12 cellular contexts compared by ENCODE assay signal in the genomic region with DNA sequence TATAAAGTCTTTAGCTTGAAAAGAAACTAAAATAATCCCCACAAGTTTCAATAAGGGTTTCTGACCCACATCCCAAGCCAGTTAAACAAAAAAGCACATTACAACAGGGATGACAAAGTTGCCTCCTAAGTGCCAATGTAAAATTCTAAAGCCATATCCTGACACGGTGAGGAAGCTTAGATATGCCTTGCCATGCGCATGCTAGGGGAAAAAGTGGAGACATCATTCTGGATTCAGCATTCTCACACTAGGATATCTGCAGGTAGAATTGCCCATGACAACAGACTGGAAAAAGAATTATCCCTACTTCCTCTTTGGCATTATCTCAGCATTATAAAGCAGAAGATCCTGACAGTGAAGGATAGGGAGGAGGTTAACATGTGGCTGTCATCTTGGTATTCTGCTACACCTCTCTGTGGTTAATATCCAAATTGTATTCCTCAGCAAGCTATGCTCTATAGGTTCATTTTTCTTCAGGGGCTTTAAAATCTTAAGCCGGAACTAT. TPM values are rescaled to one million over a fixed set of nuclear protein-coding genes. Genes with fewer than 3 reads are reported as not detected.
DNase-seq lines count a peak whose midpoint lies in the region; ATAC-seq and TF ChIP-seq lines count a peak whose summit lies in the region.
"Had no signal": no experiment of that assay in that cellular context is flagged by ENCODE, and none has a peak within 500 bp of the region (broad histone marks: within the 10 kb centered on the region; RNA-seq: fewer than 3 reads in every experiment).

No MANE protein-coding gene starts in this region.

- no peaks in the 10 kb centered on the region for H3K9me3 ChIP-seq in SK-N-MC (ENCODE audit: low read depth, low read length)
- H3K9me3 ChIP-seq in esophagus squamous epithelium = no peaks in the 10 kb centered on the region
- H3K9me3 ChIP-seq in skeletal muscle satellite cell (replicated peaks; ENCODE audit: low read length) = no peaks in the 10 kb centered on the region
- H3K9me3 ChIP-seq in HAP-1 = no peaks in the 10 kb centered on the region
- H3K9me3 ChIP-seq: A549 had no signal

- no peak for ATAC-seq in left lobe of liver
- ATAC-seq: A549 had no signal

- H3K4me2 ChIP-seq in skeletal muscle satellite cell (ENCODE audit: low read length) = peak overlapping the region; percentile 64
- H3K4me2 ChIP-seq: A549 had no signal

- in situ Hi-C loops in HAP-1 (cut with MboI; ENCODE audit: low sequenced_read_pairs) = no loop called here

- no peak for TF ChIP-seq CTCF in esophagus squamous epithelium (IDR thresholded peaks at IDR 0.05)

- H3K9me3 Mint-ChIP-seq in T-helper 2 cell treated with Interferon-gamma antibody and Interleukin-4, amounts not matched to agents 5 μg/mL and 100 μg/mL, for 36 hours = peaks cover 4% of the 10 kb centered on the region
- H3K9me3 Mint-ChIP-seq: central memory CD8-positive, alpha-beta T cell had no signal

- H3K4me1 ChIP-seq in esophagus squamous epithelium = peaks cover 28 to 81% (median 31%) of the 10 kb centered on the region in 3 donors
- H3K4me1 ChIP-seq in skeletal muscle satellite cell (ENCODE audit: control insufficient read depth, insufficient read depth, low read length) = peaks cover 40% of the 10 kb centered on the region
- H3K4me1 ChIP-seq in HAP-1 = peaks cover 30% of the 10 kb centered on the region

- H3K27ac ChIP-seq in SK-N-MC = peak overlapping the region; percentile 72; the same call in 1 of the 2 replicates
- H3K27ac ChIP-seq in esophagus squamous epithelium = peak overlapping the region in 3 of 4 donors; percentile 2 to 59 (median 43)
- H3K27ac ChIP-seq: A549 had no signal

- no peaks in the 10 kb centered on the region for H3K36me3 ChIP-seq in SK-N-MC (ENCODE audit: insufficient read depth, low read length)
- peaks cover 0 to 10% (median 7%) of the 10 kb centered on the region in 3 donors for H3K36me3 ChIP-seq in esophagus squamous epithelium
- peaks cover 34% of the 10 kb centered on the region for H3K36me3 ChIP-seq in skeletal muscle satellite cell (ENCODE audit: insufficient read depth, low read length)
- no peaks in the 10 kb centered on the region for H3K36me3 ChIP-seq in HAP-1 (replicated peaks)

- intact Hi-C loops in esophagus squamous epithelium (cut with DNase I) = no loop called here

- H3K4me1 Mint-ChIP-seq in T-helper 2 cell treated with Interferon-gamma antibody and Interleukin-4, amounts not matched to agents 5 μg/mL and 100 μg/mL, for 36 hours (ENCODE audit: low read depth) = peaks cover 52% of the 10 kb centered on the region

- H3K9ac ChIP-seq in SK-N-MC (ENCODE audit: insufficient read length) (no peak overlapping the region), skeletal muscle satellite cell (ENCODE audit: low read depth, low read length) (peak overlapping the region; percentile 47)

- TF ChIP-seq POLR2A in esophagus squamous epithelium (IDR thresholded peaks at IDR 0.05) = no peak

- H3K4me3 ChIP-seq in SK-N-MC (no peak overlapping the region), esophagus squamous epithelium (peak overlapping the region in 1 of 4 donors; percentile 84), skeletal muscle satellite cell (ENCODE audit: low read length) (no peak overlapping the region), HAP-1 (no peak overlapping the region)
- H3K4me3 ChIP-seq: A549 had no signal

- DNase-seq in T-helper 2 cell treated with Interferon-gamma antibody and Interleukin-4, amounts not matched to agents 5 μg/mL and 100 μg/mL, for 36 hours (ENCODE audit: low spot score) = no peak
- no peak for DNase-seq in T-helper 2 cell
- DNase-seq in SK-N-MC (ENCODE audit: low read depth, low spot score) = no peak
- DNase-seq in esophagus squamous epithelium (lab: John Stamatoyannopoulos, UW) = no peak
- no peak for DNase-seq in NCI-H187 treated with DMSO at 0.1 percent for 48 hours (lab: John Stamatoyannopoulos, UW)
- DNase-seq in left lobe of liver (ENCODE audit: low spot score) = no peak
- DNase-seq in HAP-1 (ENCODE audit: low spot score in 2 of 2) = no peak
- DNase-seq: stimulated activated CD8-positive, alpha-beta memory T cell treated with anti-CD3 and anti-CD28 coated beads, Interleukin-4, amount 100 ng/mL, for 48 hours; T-helper 9 cell had no signal

- peak overlapping the region; percentile 98 for H3K4me3 Mint-ChIP-seq in T-helper 2 cell treated with Interferon-gamma antibody and Interleukin-4, amounts not matched to agents 5 μg/mL and 100 μg/mL, for 36 hours

- peaks cover 69% of the 10 kb centered on the region for H3K36me3 Mint-ChIP-seq in T-helper 2 cell treated with Interferon-gamma antibody and Interleukin-4, amounts not matched to agents 5 μg/mL and 100 μg/mL, for 36 hours (ENCODE audit: low read depth)

- H3K27ac Mint-ChIP-seq in T-helper 2 cell treated with Interferon-gamma antibody and Interleukin-4, amounts not matched to agents 5 μg/mL and 100 μg/mL, for 36 hours = peak overlapping the region; percentile 96

- no peaks in the 10 kb centered on the region for H3K27me3 ChIP-seq in esophagus squamous epithelium
- no peaks in the 10 kb centered on the region for H3K27me3 ChIP-seq in skeletal muscle satellite cell (ENCODE audit: control insufficient read depth, insufficient read depth, low read length)
- H3K27me3 ChIP-seq in HAP-1 (ENCODE audit: low read depth) = peaks cover 13% of the 10 kb centered on the region

- H3K27me3 Mint-ChIP-seq in T-helper 2 cell treated with Interferon-gamma antibody and Interleukin-4, amounts not matched to agents 5 μg/mL and 100 μg/mL, for 36 hours (ENCODE audit: low read depth) = no peaks in the 10 kb centered on the region
- H3K27me3 Mint-ChIP-seq: central memory CD8-positive, alpha-beta T cell had no signal

- WGBS in esophagus squamous epithelium, 2 donors = 79 to 98% methylated on average over 3 of the region's 3 CpGs

RNA-seq across cellular contexts. Expression of a gene that starts 4.9 kb away (rescaled TPM):
- 10 to 100 TPM; 17.6 to 30.4 (median 24.9) TPM for total RNA-seq in esophagus squamous epithelium
- total RNA-seq in skeletal muscle satellite cell (2012; rRNA removed) = 161 and 205 TPM in 2 replicates
- total RNA-seq in left lobe of liver = 31.5 TPM
